Comparison of ENCODE assay signal across 20 cellular contexts in genomic region chr11:32034149-32034548, GRCh38. TPM values are rescaled to one million over a fixed set of nuclear protein-coding genes. Genes with fewer than 3 reads are reported as not detected.
DNase-seq lines count a peak whose midpoint lies in the region; ATAC-seq and TF ChIP-seq lines count a peak whose summit lies in the region.
"Had no signal": no experiment of that assay in that cellular context is flagged by ENCODE, and none has a peak within 500 bp of the region (broad histone marks: within the 10 kb centered on the region; RNA-seq: fewer than 3 reads in every experiment).

No MANE protein-coding gene starts in this region.

- no peaks in the 10 kb centered on the region for H3K9me3 ChIP-seq in upper lobe of right lung
- H3K9me3 ChIP-seq: ascending aorta, neutrophil had no signal

- no peaks in the 10 kb centered on the region for H3K27me3 ChIP-seq in upper lobe of right lung
- H3K27me3 ChIP-seq: ascending aorta had no signal

- H3K27ac ChIP-seq in upper lobe of right lung: no peak overlapping the region
- H3K27ac ChIP-seq: ascending aorta, KMS-11, neutrophil, PC-9 had no signal

- no peaks in the 10 kb centered on the region for H3K36me3 ChIP-seq in upper lobe of right lung
- H3K36me3 ChIP-seq: ascending aorta, neutrophil had no signal

- H3K4me1 ChIP-seq in upper lobe of right lung: no peaks in the 10 kb centered on the region
- H3K4me1 ChIP-seq: ascending aorta had no signal

- intact Hi-C loops in upper lobe of right lung (cut with DNase I): no loop called here

- ATAC-seq in GM21515 (IDR thresholded peaks at IDR 0.05; ENCODE audit: unreplicated experiment) (no peak), upper lobe of right lung (no peak)
- ATAC-seq: sciatic nerve had no signal

- H3K4me3 ChIP-seq in fibroblast of pulmonary artery (replicated peaks; ENCODE audit: low read depth, low read length) (no peak overlapping the region), upper lobe of right lung (no peak overlapping the region)
- H3K4me3 ChIP-seq: ascending aorta, PC-9 had no signal

- peak; percentile 81 for DNase-seq in A172 (ENCODE audit: low spot score)
- DNase-seq in GM03348 (ENCODE audit: low spot score): peak; percentile 76
- peak; percentile 90 for DNase-seq in RPMI7951 (ENCODE audit: low read depth)
- DNase-seq in fibroblast of pulmonary artery (ENCODE audit: low read depth): peak; percentile 87
- no peak for DNase-seq in GM20000 (ENCODE audit: low spot score)
- DNase-seq in amygdala (lab: John Stamatoyannopoulos, UW): no peak
- no peak for DNase-seq in upper lobe of right lung
- DNase-seq: AML-193; foreskin melanocyte; H9; mesendoderm; NCI-H1694 treated with DMSO at 0.1 percent for 48 hours; NCI-H524; PC-9; stimulated activated CD4-positive, alpha-beta T cell treated with anti-CD3 and anti-CD28 coated beads, Interleukin-2, amount 100 ng/mL, for 48 hours had no signal

- TF ChIP-seq CTCF in fibroblast of pulmonary artery (IDR thresholded peaks at IDR 0.05; ENCODE audit: low read length, missing control alignments) (no peak), GM20000 (IDR thresholded peaks at IDR 0.05; ENCODE audit: extremely low read depth, missing control alignments) (no peak), upper lobe of right lung (IDR thresholded peaks at IDR 0.05) (no peak)

RNA-seq across cellular contexts. Expression of gene RCN1, which starts 56.7 kb away (rescaled TPM):
- total RNA-seq in A172 (2014; rRNA removed; shearing (Covaris generic)): 213 and 241 TPM in 2 replicates
- 192 and 209 TPM in 2 replicates for total RNA-seq in RPMI7951 (2014; rRNA removed; shearing (Covaris generic))
- total RNA-seq in upper lobe of right lung: 86.8 TPM

Comparison
In these comparisons a context has a peak if more than half of its experiments do, and no peak if none do; other contexts are left out.
1. DNase-seq: peak in A172 (single experiment), GM03348 (single experiment), RPMI7951 (single experiment) and fibroblast of pulmonary artery (single experiment); none in GM20000 (single experiment), amygdala (0 of 56) and upper lobe of right lung (single experiment).